19 cellular contexts compared by ENCODE assay signal in genomic region chr10:130255777-130256176, GRCh38.
DNase-seq lines count a peak whose midpoint lies in the region; ATAC-seq and TF ChIP-seq lines count a peak whose summit lies in the region.
"Had no signal": no experiment of that assay in that cellular context is flagged by ENCODE, and none has a peak within 500 bp of the region (broad histone marks: within the 10 kb centered on the region; RNA-seq: fewer than 3 reads in every experiment).

No MANE protein-coding gene starts in this region.

- no peak overlapping the region for H2BK5ac ChIP-seq in mesendoderm (ENCODE audit: low read length)

- no peak overlapping the region for H3K56ac ChIP-seq in mesendoderm (ENCODE audit: low read length)

- peak; percentile 69 for DNase-seq in SW480 (ENCODE audit: low spot score)
- DNase-seq in ecto neural progenitor cell (ENCODE audit: low spot score), result peak; percentile 26
- peak; percentile 6 for DNase-seq in mesendoderm
- DNase-seq in osteocyte (ENCODE audit: extremely low spot score, unreplicated experiment), result peak; percentile 42
- DNase-seq in NCI-H446 (lab: John Stamatoyannopoulos, UW), result no peak
- DNase-seq in A172 (ENCODE audit: low spot score), result no peak
- DNase-seq: 8988T; AML-193; Caco-2; Calu3; CD4-positive, alpha-beta T cell; CD8-positive, alpha-beta T cell; DMS79 treated with DMSO at 0.1 percent for 48 hours; GF-D8 had no signal

- H3K4me1 ChIP-seq in mesendoderm (ENCODE audit: control insufficient read depth, low read depth, low read length), result no peaks in the 10 kb centered on the region
- H3K4me1 ChIP-seq: A549; BLaER1 treated with 17β-estradiol and CSF1 and Interleukin-3, amounts not matched to agents 10 nM and 100 nM; Caco-2 had no signal

- no peaks in the 10 kb centered on the region for H3K79me2 ChIP-seq in mesendoderm (ENCODE audit: control insufficient read depth, insufficient read depth, low read length)

- H3K79me1 ChIP-seq in mesendoderm (ENCODE audit: low read length), result no peaks in the 10 kb centered on the region

- no peak overlapping the region for H3K4me3 ChIP-seq in mesendoderm (ENCODE audit: low read length)
- H3K4me3 ChIP-seq: A549; BLaER1 treated with 17β-estradiol and CSF1 and Interleukin-3, amounts not matched to agents 10 nM and 100 nM had no signal

- H3K27me3 Mint-ChIP-seq in osteocyte (ENCODE audit: unreplicated experiment), result no peaks in the 10 kb centered on the region
- H3K27me3 Mint-ChIP-seq: B cell; CD4-positive, alpha-beta T cell had no signal

- no peak overlapping the region for H3K27ac ChIP-seq in mesendoderm (ENCODE audit: low read depth, low read length)
- H3K27ac ChIP-seq: A549; BLaER1 treated with 17β-estradiol and CSF1 and Interleukin-3, amounts not matched to agents 10 nM and 100 nM; C4-2B had no signal

- H3K9ac ChIP-seq in mesendoderm (ENCODE audit: low read length), result no peak overlapping the region
- H3K9ac ChIP-seq: BLaER1 treated with 17β-estradiol and CSF1 and Interleukin-3, amounts not matched to agents 10 nM and 100 nM had no signal

- TF ChIP-seq CTCF in osteocyte (IDR thresholded peaks at IDR 0.05), result no peak

- H3K4me3 Mint-ChIP-seq in osteocyte (ENCODE audit: unreplicated experiment), result no peak overlapping the region
- H3K4me3 Mint-ChIP-seq: B cell; CD4-positive, alpha-beta T cell; CD8-positive, alpha-beta T cell had no signal

- peaks cover 30% of the 10 kb centered on the region for H3K9me3 Mint-ChIP-seq in osteocyte (ENCODE audit: unreplicated experiment)
- H3K9me3 Mint-ChIP-seq: CD4-positive, alpha-beta T cell; CD8-positive, alpha-beta T cell had no signal

- no peak overlapping the region for H4K8ac ChIP-seq in mesendoderm (ENCODE audit: low read depth, low read length)

- H4K5ac ChIP-seq in mesendoderm (ENCODE audit: low read length), result no peak overlapping the region

- no peak overlapping the region for H3K18ac ChIP-seq in mesendoderm (ENCODE audit: low read length)

- no peak for ATAC-seq in GM19324 (IDR thresholded peaks at IDR 0.05; ENCODE audit: low FRiP score, unreplicated experiment)
- ATAC-seq: A549; CD8-positive, alpha-beta T cell had no signal

- H2AK5ac ChIP-seq in mesendoderm (ENCODE audit: low read length), result no peak overlapping the region

- H2BK15ac ChIP-seq in mesendoderm (replicated peaks; ENCODE audit: low read depth), result no peak overlapping the region

- H3K36me3 Mint-ChIP-seq in osteocyte (ENCODE audit: unreplicated experiment), result no peaks in the 10 kb centered on the region
- H3K36me3 Mint-ChIP-seq: CD8-positive, alpha-beta T cell had no signal

- no peaks in the 10 kb centered on the region for H3K4me1 Mint-ChIP-seq in osteocyte (ENCODE audit: unreplicated experiment)
- H3K4me1 Mint-ChIP-seq: B cell had no signal

- no peaks in the 10 kb centered on the region for H3K36me3 ChIP-seq in mesendoderm (ENCODE audit: control insufficient read depth, insufficient read depth, low read length)
- H3K36me3 ChIP-seq: BLaER1 treated with 17β-estradiol and CSF1 and Interleukin-3, amounts not matched to agents 10 nM and 100 nM had no signal

- H3K27me3 ChIP-seq in mesendoderm (ENCODE audit: insufficient read depth, low read length, poor library complexity), result no peaks in the 10 kb centered on the region

- H3K4me2 ChIP-seq in mesendoderm (ENCODE audit: low read length), result no peak overlapping the region
- H3K4me2 ChIP-seq: A549; BLaER1 treated with 17β-estradiol and CSF1 and Interleukin-3, amounts not matched to agents 10 nM and 100 nM had no signal

- H2BK120ac ChIP-seq in mesendoderm (ENCODE audit: low read depth, low read length), result no peak overlapping the region

- WGBS in mesendoderm (ENCODE audit: extremely low coverage, insufficient coverage, low lambda C conversion rate), result no CpG with 5 or more reads among the region's 5 CpGs

- H3K27ac Mint-ChIP-seq in osteocyte (ENCODE audit: unreplicated experiment), result no peak overlapping the region
- H3K27ac Mint-ChIP-seq: B cell; CD4-positive, alpha-beta T cell; CD8-positive, alpha-beta T cell had no signal

- H3K23ac ChIP-seq in mesendoderm (ENCODE audit: low read length), result no peak overlapping the region

- H3K4ac ChIP-seq in mesendoderm (ENCODE audit: low read depth, low read length), result no peak overlapping the region

Comparison
In these comparisons a context has a peak if more than half of its experiments do, and no peak if none do; other contexts are left out.
1. DNase-seq: peak in SW480 (single experiment), ecto neural progenitor cell (single experiment), mesendoderm (single experiment) and osteocyte (single experiment); none in NCI-H446 (0 of 2) and A172 (single experiment).